In genomic region chr13:27353166-27353583, GRCh38 we compare ENCODE assay signal across 1 cellular context.
TF ChIP-seq lines count a peak whose summit lies in the region.

No MANE protein-coding gene starts in this region.

TF ChIP-seq in GM12878, 131 proteins besides CTCF, POLR2A, EP300 and RAD21 (continued from another document):
- no peak for TF ChIP-seq EGR1 (IDR thresholded peaks at IDR 0.05; ENCODE audit: borderline replicate concordance in 1 of 2, low read depth in 2 of 2, low read length in 2 of 2)
